ENCODE assay signal across 8 cellular contexts in genomic region chrX:111756486-111756885, GRCh38.
"Had no signal": no experiment of that assay in that cellular context is flagged by ENCODE, and none has a peak within 500 bp of the region (broad histone marks: within the 10 kb centered on the region; RNA-seq: fewer than 3 reads in every experiment).

No MANE protein-coding gene starts in this region.

- H3K27ac ChIP-seq: HL-60 had no signal

- H3K27me3 Mint-ChIP-seq: IgD-negative memory B cell had no signal

- H3K4me3 ChIP-seq: K562 had no signal

- FAIRE-seq: HepG2, HTR-8/SVneo, K562 had no signal

- DNase-seq: IMR-90, KBM-7, KG1 had no signal

- H3K27ac Mint-ChIP-seq: IgD-negative memory B cell had no signal

- H3K4me3 Mint-ChIP-seq: IgD-negative memory B cell had no signal
